Comparison of ENCODE assay signal across 9 cellular contexts in the genomic region with DNA sequence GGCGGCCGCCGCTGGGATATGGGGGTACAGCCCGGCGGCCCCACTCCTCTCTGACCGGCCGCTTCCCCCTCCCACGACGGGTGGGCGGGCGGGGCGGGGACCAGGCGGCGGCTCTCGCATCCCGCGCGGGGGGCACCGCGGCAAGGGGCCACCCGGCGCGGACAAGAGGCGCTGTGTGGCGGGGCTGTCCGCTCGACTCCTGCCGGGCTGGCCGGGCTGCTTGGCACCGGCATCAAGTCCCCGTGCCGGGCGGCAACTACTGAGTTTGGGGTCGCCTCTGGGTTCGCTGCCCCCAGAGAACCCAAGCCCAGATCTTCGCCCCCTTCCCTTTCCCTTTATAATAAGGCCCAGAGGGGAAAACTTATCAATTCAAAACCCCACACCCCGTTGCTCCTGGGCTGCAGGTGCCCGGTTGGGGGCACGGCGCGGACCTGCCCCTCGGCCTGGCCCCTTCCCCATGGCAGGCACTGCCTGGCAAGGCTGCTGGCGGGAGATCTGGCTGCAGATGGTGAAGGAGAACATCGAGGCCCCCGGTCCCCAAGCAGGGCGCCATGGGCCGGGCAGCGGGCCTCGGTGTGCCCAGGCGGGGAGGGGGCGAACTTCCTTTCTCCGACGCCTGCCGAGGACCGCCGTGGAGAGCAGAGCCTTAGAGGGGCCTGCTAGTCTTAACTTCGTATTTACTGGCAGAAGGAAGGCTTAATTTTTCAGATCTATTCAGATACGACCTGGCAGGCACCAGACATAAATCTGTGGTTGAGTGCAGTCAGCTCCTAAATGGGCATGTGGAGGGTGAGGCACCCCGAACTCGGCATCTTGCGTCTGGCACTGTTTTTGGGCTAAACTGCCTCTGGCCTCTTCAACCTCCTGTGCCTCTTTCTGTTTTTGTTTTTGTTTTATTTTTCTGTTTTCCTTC. TPM values are rescaled to one million over a fixed set of nuclear protein-coding genes. Genes with fewer than 3 reads are reported as not detected.
DNase-seq lines count a peak whose midpoint lies in the region; ATAC-seq and TF ChIP-seq lines count a peak whose summit lies in the region.
"Had no signal": no experiment of that assay in that cellular context is flagged by ENCODE, and none has a peak within 500 bp of the region (broad histone marks: within the 10 kb centered on the region; RNA-seq: fewer than 3 reads in every experiment).

No MANE protein-coding gene starts in this region.

- intact Hi-C loops in esophagus muscularis mucosa (cut with DNase I), result no loop called here
- intact Hi-C loops in left colon (cut with DNase I, micrococcal nuclease), result no loop called here

- H3K4me3 ChIP-seq in RWPE2 (ENCODE audit: severe bottlenecking), result peak overlapping the region; percentile 93
- peak overlapping the region; percentile 60 to 65 (median 62) for H3K4me3 ChIP-seq in esophagus muscularis mucosa
- peak overlapping the region; percentile 75 for H3K4me3 ChIP-seq in trophoblast cell (ENCODE audit: low read depth, low read length)

- H3K4me2 ChIP-seq in trophoblast cell (ENCODE audit: low read length), result peak overlapping the region; percentile 88

- no peak overlapping the region for H4K8ac ChIP-seq in trophoblast cell (ENCODE audit: low read depth, low read length)

- no peaks in the 10 kb centered on the region for H3K27me3 ChIP-seq in RWPE2 (ENCODE audit: insufficient read depth, poor library complexity, severe bottlenecking)
- H3K27me3 ChIP-seq in esophagus muscularis mucosa, result peaks cover 0 to 34% (median 7%) of the 10 kb centered on the region in 4 donors
- peaks cover 31% of the 10 kb centered on the region for H3K27me3 ChIP-seq in trophoblast cell (ENCODE audit: insufficient read depth, low read length)

- H3K4ac ChIP-seq in trophoblast cell (ENCODE audit: low read depth, low read length), result no peak overlapping the region

- DNase-seq in ELR (ENCODE audit: low read depth) (peak; percentile 26), RWPE2 (ENCODE audit: low spot score) (no peak), esophagus muscularis mucosa (ENCODE audit: extremely low spot score) (no peak), trophoblast cell (no peak), left colon (no peak), NCI-H146 treated with DMSO at 0.1 percent for 48 hours (lab: John Stamatoyannopoulos, UW; ENCODE audit: unreplicated experiment) (no peak), DMS114 treated with DMSO at 0.1 percent for 48 hours (lab: John Stamatoyannopoulos, UW; ENCODE audit: unreplicated experiment) (no peak)
- DNase-seq: NCI-H1694 treated with DMSO at 0.1 percent for 48 hours had no signal

- H3K36me3 ChIP-seq in RWPE2 (ENCODE audit: low read depth) (no peaks in the 10 kb centered on the region), esophagus muscularis mucosa (no peaks in the 10 kb centered on the region), trophoblast cell (ENCODE audit: control insufficient read depth in 1 of 2, insufficient read depth in 2 of 2, low read length in 2 of 2) (no peaks in the 10 kb centered on the region)

- H3K9ac ChIP-seq in trophoblast cell (ENCODE audit: low read length), result no peak overlapping the region

- H2AK5ac ChIP-seq in trophoblast cell (ENCODE audit: low read length), result no peak overlapping the region

- 30% methylated on average over 7 of the region's 61 CpGs for WGBS in esophagus muscularis mucosa
- no CpG with 5 or more reads among the region's 61 CpGs for WGBS in trophoblast cell (ENCODE audit: extremely low coverage, insufficient coverage, insufficient read length)

- TF ChIP-seq CTCF in RWPE2 (IDR thresholded peaks at IDR 0.05; ENCODE audit: poor library complexity, severe bottlenecking) (no peak), esophagus muscularis mucosa (IDR thresholded peaks at IDR 0.05) (no peak)

- H3K4me1 ChIP-seq in RWPE2 (ENCODE audit: insufficient read depth, poor library complexity, severe bottlenecking) (no peaks in the 10 kb centered on the region), esophagus muscularis mucosa (peaks cover 10 to 23% (median 20%) of the 10 kb centered on the region in 4 donors), trophoblast cell (ENCODE audit: control insufficient read depth in 1 of 2, insufficient read depth in 2 of 2, low read length in 2 of 2) (peaks cover 4 to 6% of the 10 kb centered on the region in 2 experiments)

- no peak overlapping the region for H4K12ac ChIP-seq in trophoblast cell (ENCODE audit: low read depth, low read length)

- H3K23ac ChIP-seq in trophoblast cell (ENCODE audit: low read length), result no peak overlapping the region

- TF ChIP-seq EP300 in esophagus muscularis mucosa (IDR thresholded peaks at IDR 0.05), result no peak

- H3K27ac ChIP-seq in RWPE2 (ENCODE audit: poor library complexity, severe bottlenecking) (peak overlapping the region; percentile 3), esophagus muscularis mucosa (replicated peaks in 1 of 4) (no peak overlapping the region), trophoblast cell (ENCODE audit: low read depth, low read length) (no peak overlapping the region)

- H3K9me3 ChIP-seq in RWPE2 (ENCODE audit: severe bottlenecking) (no peaks in the 10 kb centered on the region), esophagus muscularis mucosa (no peaks in the 10 kb centered on the region), trophoblast cell (ENCODE audit: insufficient read depth, low read depth, low read length) (no peaks in the 10 kb centered on the region)

- no peak overlapping the region for H2BK120ac ChIP-seq in trophoblast cell (ENCODE audit: insufficient read depth, low read length, poor library complexity)

- TF ChIP-seq POLR2A in esophagus muscularis mucosa (IDR thresholded peaks at IDR 0.05; ENCODE audit: low read depth), result no peak

- peak overlapping the region; percentile 85 for H2AFZ ChIP-seq in trophoblast cell (ENCODE audit: insufficient read depth, low read length, poor library complexity)

- ATAC-seq in RWPE2 (ENCODE audit: low read depth) (peak; percentile 8), HG03378 (IDR thresholded peaks at IDR 0.05; ENCODE audit: unreplicated experiment) (no peak), left colon (no peak)

- H2BK5ac ChIP-seq in trophoblast cell (ENCODE audit: low read depth, low read length, poor library complexity), result no peak overlapping the region

- no peaks in the 10 kb centered on the region for H3K79me1 ChIP-seq in trophoblast cell (ENCODE audit: low read length)

- H4K91ac ChIP-seq in trophoblast cell (ENCODE audit: low read depth, low read length), result no peak overlapping the region

- no peak overlapping the region for H2BK12ac ChIP-seq in trophoblast cell (ENCODE audit: low read length)

- H3K79me2 ChIP-seq in trophoblast cell (ENCODE audit: control insufficient read depth, insufficient read depth, low read length, poor library complexity), result no peaks in the 10 kb centered on the region

- no peak overlapping the region for H3K18ac ChIP-seq in trophoblast cell (ENCODE audit: low read length)

- no peak overlapping the region for H3K14ac ChIP-seq in trophoblast cell (ENCODE audit: low read length)

RNA-seq across cellular contexts. Expression of a gene that starts 0.9 kb away (rescaled TPM):
- total RNA-seq in esophagus muscularis mucosa, result 10 to 100 TPM in 2 of 4 donors, 1 to 10 TPM in 2; 5.4 to 15.3 (median 10.4) TPM
- 1.6 and 1.7 TPM in 2 replicates for polyA plus RNA-seq in trophoblast cell (2013)
- total RNA-seq in left colon, result 1 to 10 TPM; 1.2 to 1.6 TPM

RNA-seq across cellular contexts. Expression of a gene that starts 38.2 kb away (rescaled TPM):
- total RNA-seq in esophagus muscularis mucosa (not detected), left colon (not detected)
- polyA plus RNA-seq in trophoblast cell (2013), result not detected in 2 replicates
